Comparison of ENCODE assay signal across 7 cellular contexts in genomic region chr14:76784881-76785280, GRCh38. TPM values are rescaled to one million over a fixed set of nuclear protein-coding genes. Genes with fewer than 3 reads are reported as not detected.
DNase-seq lines count a peak whose midpoint lies in the region; ATAC-seq and TF ChIP-seq lines count a peak whose summit lies in the region.

No MANE protein-coding gene starts in this region.

- intact Hi-C loops in lower leg skin (cut with DNase I; ENCODE audit: low total_unique reads) = no loop called here

- 34 to 40% methylated on average over 2 of the region's 2 CpGs for WGBS in lower leg skin, 2 donors

- ATAC-seq in HG03066 (IDR thresholded peaks at IDR 0.05; ENCODE audit: low read depth, unreplicated experiment) = peak; percentile 61

- TF ChIP-seq CTCF in GM12875 (IDR thresholded peaks at IDR 0.05; ENCODE audit: borderline replicate concordance, insufficient read depth, low read depth, low read length) = peak; percentile 83
- peak in 1 of 3 donors; percentile 28 for TF ChIP-seq CTCF in lower leg skin (IDR thresholded peaks at IDR 0.05)

- H3K4me3 ChIP-seq in GM12875 (ENCODE audit: low read depth, low read length) = no peak overlapping the region
- no peak overlapping the region for H3K4me3 ChIP-seq in lower leg skin (ENCODE audit: low read depth, poor library complexity, severe bottlenecking)

- DNase-seq in NCI-H446 (lab: John Stamatoyannopoulos, UW) (peak; percentile 20 to 80), dermis microvascular lymphatic vessel endothelial cell (ENCODE audit: low read depth in 2 of 2) (peak; percentile 70 to 88), lower leg skin (ENCODE audit: low spot score in 2 of 2) (peak; percentile 45 to 88)
- peak; percentile 22 for DNase-seq in activated CD4-positive, alpha-beta T cell treated with anti-CD3 and anti-CD28 coated beads for 1 hour
- DNase-seq in stimulated activated CD8-positive, alpha-beta memory T cell treated with anti-CD3 and anti-CD28 coated beads, Interleukin-2, amount 100 ng/mL, for 48 hours (ENCODE audit: low read depth in 2 of 2) = peak; percentile 43 to 49

- no peak for TF ChIP-seq POLR2A in lower leg skin (IDR thresholded peaks at IDR 0.05)

RNA-seq across cellular contexts. Expression of gene VASH1, which starts 23.6 kb away (rescaled TPM):
- total RNA-seq in dermis microvascular lymphatic vessel endothelial cell (6.3 and 9.0 TPM in 2 replicates), lower leg skin (1 to 10 TPM in 3 of 4 donors, under 1 TPM in 1; 0.86 to 6.9 (median 1.3) TPM)

RNA-seq across cellular contexts. Expression of gene ANGEL1, which starts 27.8 kb away (rescaled TPM):
- total RNA-seq in dermis microvascular lymphatic vessel endothelial cell = 4.0 and 5.2 TPM in 2 replicates
- 10 to 100 TPM in 2 of 4 donors, 1 to 10 TPM in 2; 5.7 to 15.3 (median 11.5) TPM for total RNA-seq in lower leg skin

RNA-seq across cellular contexts. Expression of gene LRRC74A, which starts 41.3 kb away (rescaled TPM):
- total RNA-seq in dermis microvascular lymphatic vessel endothelial cell (not detected in 2 replicates), lower leg skin (not detected)

Comparison
In these comparisons a context has a peak if more than half of its experiments do, and no peak if none do; other contexts are left out.
1. DNase-seq: peak in every context shown above with its lines; median percentile 79 in dermis microvascular lymphatic vessel endothelial cell; 66 in lower leg skin; 50 in NCI-H446; 46 in stimulated activated CD8-positive, alpha-beta memory T cell treated with anti-CD3 and anti-CD28 coated beads, Interleukin-2, amount 100 ng/mL, for 48 hours; 22 in activated CD4-positive, alpha-beta T cell treated with anti-CD3 and anti-CD28 coated beads for 1 hour.